25 cellular contexts compared by ENCODE assay signal in the genomic region with DNA sequence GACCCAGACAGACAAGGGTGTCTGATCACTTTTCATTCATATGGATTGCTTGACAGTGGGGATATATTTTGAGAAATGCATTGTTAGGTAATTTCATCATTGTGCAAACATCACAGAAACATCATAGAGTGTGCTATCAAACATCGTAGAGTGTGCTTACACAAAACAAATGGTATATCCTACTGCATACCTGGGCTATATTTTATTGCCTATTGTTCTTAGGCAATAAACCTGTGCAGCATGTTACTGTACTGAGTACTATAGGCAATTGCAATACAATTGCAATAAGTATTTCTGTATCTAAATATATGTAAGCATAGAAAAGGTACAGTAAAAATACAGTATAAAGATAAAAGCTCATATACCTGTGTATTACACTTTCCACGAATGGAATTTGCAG.
"Had no signal": no experiment of that assay in that cellular context is flagged by ENCODE, and none has a peak within 500 bp of the region (broad histone marks: within the 10 kb centered on the region; RNA-seq: fewer than 3 reads in every experiment).

No MANE protein-coding gene starts in this region.

- ATAC-seq: natural killer cell treated with Interleukin-12 subunit alpha and Interleukin-12 subunit beta and Interleukin-15 and Interleukin-18, amount 100 ng/mL, for 72 hours; pancreas; right lobe of liver; stimulated activated effector memory CD8-positive, alpha-beta T cell treated with anti-CD3 and anti-CD28 coated beads, Interleukin-12 subunit alpha, Interleukin-12 subunit beta, amount 100 ng/mL, for 72 hours; stimulated activated naive B cell treated with anti-CD40 and anti-IgM and Interleukin-4, amounts not matched to agents 10 μg/mL and 1 μg/mL and 100 μg/mL, for 72 hours had no signal

- H3K36me3 ChIP-seq: neutrophil, pancreas, prostate gland, right atrium auricular region, right lobe of liver, sigmoid colon, stomach, thoracic aorta, thyroid gland, tibial nerve, upper lobe of left lung, vagina had no signal

- H3K27ac ChIP-seq: neutrophil, pancreas, prostate gland, right atrium auricular region, right lobe of liver, sigmoid colon, stomach, thoracic aorta, thyroid gland, tibial nerve, upper lobe of left lung, vagina had no signal

- H3K4me1 ChIP-seq: pancreas, prostate gland, right atrium auricular region, right lobe of liver, sigmoid colon, stomach, thyroid gland, tibial nerve, upper lobe of left lung, vagina had no signal

- DNase-seq: nephron progenitor cell; nucleus accumbens; pancreas; retina; right lobe of liver; sigmoid colon; small intestine; stimulated activated CD4-positive, alpha-beta T cell treated with anti-CD3 and anti-CD28 coated beads, Interleukin-15, amount 100 ng/mL, for 24 hours; stimulated activated CD4-positive, alpha-beta T cell treated with anti-CD3 and anti-CD28 coated beads, Interleukin-2, amount 100 ng/mL, for 24 hours; stimulated activated CD4-positive, alpha-beta T cell treated with anti-CD3 and anti-CD28 coated beads, Interleukin-2, amount 100 ng/mL, for 48 hours; stimulated activated CD4-positive, alpha-beta T cell treated with anti-CD3 and anti-CD28 coated beads, Interleukin-4, amount 100 ng/mL, for 24 hours; stimulated activated naive B cell treated with anti-CD40 and anti-IgM and Interleukin-4, amounts not matched to agents 10 μg/mL and 1 μg/mL and 100 μg/mL, for 72 hours; stimulated activated naive CD4-positive, alpha-beta T cell treated with Interleukin-2 at 50 U/mL for 16 hours; stomach; thyroid gland; trophoblast cell; upper lobe of left lung had no signal

- H3K27me3 ChIP-seq: neutrophil, pancreas, right atrium auricular region, right lobe of liver, sigmoid colon, stomach, thyroid gland, tibial nerve, upper lobe of left lung, vagina had no signal

- H3K4me3 ChIP-seq: pancreas, prostate gland, right atrium auricular region, right lobe of liver, sigmoid colon, stomach, thoracic aorta, thyroid gland, tibial nerve, upper lobe of left lung, vagina had no signal

- H3K9me3 ChIP-seq: neutrophil, pancreas, prostate gland, right atrium auricular region, right lobe of liver, sigmoid colon, stomach, thoracic aorta, thyroid gland, tibial nerve, upper lobe of left lung, vagina had no signal
